18 cellular contexts compared by ENCODE assay signal in genomic region chr5:55519001-55519400, GRCh38. TPM values are rescaled to one million over a fixed set of nuclear protein-coding genes. Genes with fewer than 3 reads are reported as not detected.
DNase-seq lines count a peak whose midpoint lies in the region; ATAC-seq and TF ChIP-seq lines count a peak whose summit lies in the region.
"Had no signal": no experiment of that assay in that cellular context is flagged by ENCODE, and none has a peak within 500 bp of the region (broad histone marks: within the 10 kb centered on the region; RNA-seq: fewer than 3 reads in every experiment).

No MANE protein-coding gene starts in this region.

- H3K27ac Mint-ChIP-seq in Calu3 (ENCODE audit: unreplicated experiment) (peak overlapping the region; percentile 89), progenitor cell of endocrine pancreas (peak overlapping the region; percentile 17)
- H3K27ac Mint-ChIP-seq: CD14-positive monocyte, IgD-negative memory B cell had no signal

- intact Hi-C loops in Calu3 (cut with micrococcal nuclease; ENCODE audit: unreplicated experiment) = loop anchor here (5.0 kb wide), 1 partner anchor 47 kb away; no protein-coding TSS in a partner anchor
- intact Hi-C loops in colonic mucosa (cut with DNase I) = no loop called here

- H3K9me3 Mint-ChIP-seq in Calu3 (ENCODE audit: low read depth, unreplicated experiment) = no peaks in the 10 kb centered on the region
- no peaks in the 10 kb centered on the region for H3K9me3 Mint-ChIP-seq in progenitor cell of endocrine pancreas (ENCODE audit: low read depth)
- H3K9me3 Mint-ChIP-seq: CD14-positive monocyte, IgD-negative memory B cell had no signal

- no peak for TF ChIP-seq CTCF in Calu3 (IDR thresholded peaks at IDR 0.05; ENCODE audit: unreplicated experiment)
- TF ChIP-seq CTCF in colonic mucosa (IDR thresholded peaks at IDR 0.05) = no peak
- TF ChIP-seq CTCF in progenitor cell of endocrine pancreas (IDR thresholded peaks at IDR 0.05; ENCODE audit: unreplicated experiment) = no peak

- H3K36me3 ChIP-seq in colonic mucosa = no peaks in the 10 kb centered on the region

- CTCF ChIA-PET in Calu3 (lab: Charles Lee) = no interaction called here

- H3K27me3 Mint-ChIP-seq in Calu3 (ENCODE audit: unreplicated experiment) = no peaks in the 10 kb centered on the region
- no peaks in the 10 kb centered on the region for H3K27me3 Mint-ChIP-seq in progenitor cell of endocrine pancreas
- H3K27me3 Mint-ChIP-seq: IgD-negative memory B cell had no signal

- peak overlapping the region; percentile 81 for H3K27ac ChIP-seq in colonic mucosa

- DNase-seq in Calu3 (no peak), NCI-H526 (lab: John Stamatoyannopoulos, UW) (peak; percentile 17 to 27), colonic mucosa (no peak), progenitor cell of endocrine pancreas (ENCODE audit: low spot score, unreplicated experiment) (no peak), iPS-NIHi11 (ENCODE audit: low spot score) (no peak), NCI-H128 (lab: John Stamatoyannopoulos, UW; ENCODE audit: unreplicated experiment) (no peak)
- no peak for DNase-seq in stimulated activated CD4-positive, alpha-beta T cell treated with anti-CD3 and anti-CD28 coated beads, Interleukin-1b, Interleukin-23, amount 100 ng/mL, for 48 hours
- DNase-seq: EL, Kasumi-1, NCI-H1417 treated with DMSO at 0.1 percent for 48 hours, NCI-H2029 treated with DMSO at 0.1 percent for 48 hours, NCI-H2171 treated with DMSO at 0.1 percent for 48 hours, NCI-H82, SHP77 had no signal

- H3K4me3 Mint-ChIP-seq in Calu3 (ENCODE audit: low read depth, unreplicated experiment) = peak overlapping the region; percentile 59
- H3K4me3 Mint-ChIP-seq in progenitor cell of endocrine pancreas (ENCODE audit: low read depth) = no peak overlapping the region
- H3K4me3 Mint-ChIP-seq: CD14-positive monocyte, IgD-negative memory B cell had no signal

- H3K4me1 Mint-ChIP-seq in Calu3 (ENCODE audit: low read depth, unreplicated experiment) (peaks cover 59% of the 10 kb centered on the region), progenitor cell of endocrine pancreas (ENCODE audit: low read depth) (peaks cover 15% of the 10 kb centered on the region)
- H3K4me1 Mint-ChIP-seq: CD14-positive monocyte had no signal

- ATAC-seq in GM18519 (IDR thresholded peaks at IDR 0.05; ENCODE audit: low FRiP score, unreplicated experiment) = no peak

- peaks cover 5% of the 10 kb centered on the region for H3K36me3 Mint-ChIP-seq in Calu3 (ENCODE audit: insufficient read depth, unreplicated experiment)
- H3K36me3 Mint-ChIP-seq in progenitor cell of endocrine pancreas (ENCODE audit: insufficient read depth) = no peaks in the 10 kb centered on the region
- H3K36me3 Mint-ChIP-seq: CD14-positive monocyte, IgD-negative memory B cell had no signal

- BruUV-seq in Calu3 (replicated peaks; lab: Mats Ljungman, UMichigan) = no TSS peak

- peak overlapping the region in 1 of 2 donors; percentile 48 for H3K9ac ChIP-seq in colonic mucosa (ENCODE audit: low read depth in 2 of 2, low read length in 2 of 2)

- H3K27me3 ChIP-seq in colonic mucosa = no peaks in the 10 kb centered on the region

- H3K4me3 ChIP-seq in colonic mucosa = no peak overlapping the region

- H3K9me3 ChIP-seq in colonic mucosa = no peaks in the 10 kb centered on the region
- H3K9me3 ChIP-seq: Caco-2 had no signal

- peaks cover 35% of the 10 kb centered on the region for H3K4me1 ChIP-seq in colonic mucosa

RNA-seq across cellular contexts. Expression of gene PLPP1, which starts 15.8 kb away (rescaled TPM):
- 20.2 and 21.5 TPM in 2 replicates for total RNA-seq in Calu3 (2022)
- 10 to 100 TPM; 53.0 to 85.7 TPM for total RNA-seq in colonic mucosa
- total RNA-seq in progenitor cell of endocrine pancreas = 7.9 and 10.6 TPM in 2 replicates

Comparison
In these comparisons a context has a peak if more than half of its experiments do, and no peak if none do; other contexts are left out.
1. DNase-seq: peak in NCI-H526 (2 of 2); none in Calu3 (single experiment), colonic mucosa (single experiment), progenitor cell of endocrine pancreas (single experiment), stimulated activated CD4-positive, alpha-beta T cell treated with anti-CD3 and anti-CD28 coated beads, Interleukin-1b, Interleukin-23, amount 100 ng/mL, for 48 hours (single experiment), iPS-NIHi11 (single experiment) and NCI-H128 (single experiment).